Comparison of ENCODE assay signal across 14 cellular contexts in the genomic region with DNA sequence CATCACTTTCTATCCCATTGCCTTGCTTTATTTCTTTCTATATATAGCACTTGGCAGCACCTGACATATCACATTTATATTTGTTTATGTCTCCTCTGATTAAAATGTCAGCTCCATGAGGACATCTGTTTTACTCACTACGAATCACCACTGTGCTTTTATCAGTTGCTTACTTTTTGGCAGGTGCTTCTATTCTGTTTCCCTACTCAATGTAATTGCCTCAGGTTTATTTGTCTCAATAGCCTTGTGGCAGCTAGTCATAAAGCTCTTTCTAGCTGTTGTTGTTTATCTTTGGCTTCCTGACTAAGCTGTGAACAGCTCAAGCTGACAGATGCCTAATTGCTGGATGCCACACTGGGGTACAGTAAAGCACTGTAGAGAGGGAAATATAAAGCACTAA.
DNase-seq lines count a peak whose midpoint lies in the region; ATAC-seq lines count a peak whose summit lies in the region.
"Had no signal": no experiment of that assay in that cellular context is flagged by ENCODE, and none has a peak within 500 bp of the region (broad histone marks: within the 10 kb centered on the region; RNA-seq: fewer than 3 reads in every experiment).

No MANE protein-coding gene starts in this region.

- peaks cover 10 to 18% (median 14%) of the 10 kb centered on the region in 7 donors for H3K4me1 Mint-ChIP-seq in naive thymus-derived CD4-positive, alpha-beta T cell

- DNase-seq in DMS153 (lab: John Stamatoyannopoulos, UW) (peak; percentile 4), DMS153 treated with DMSO at 0.1 percent for 48 hours (lab: John Stamatoyannopoulos, UW; ENCODE audit: unreplicated experiment) (no peak), NCI-H1436 treated with DMSO at 0.1 percent for 48 hours (lab: John Stamatoyannopoulos, UW) (peak; percentile 93), RKO (ENCODE audit: low spot score) (peak; percentile 57), kidney tubule cell (ENCODE audit: low spot score) (peak; percentile 6), dermis blood vessel endothelial cell (no peak)
- no peak for DNase-seq in naive thymus-derived CD4-positive, alpha-beta T cell
- DNase-seq: 8988T; aorta; DND-41; islet precursor cell; NCI-H187 treated with DMSO at 0.1 percent for 48 hours; stimulated activated CD4-positive, alpha-beta T cell treated with anti-CD3 and anti-CD28 coated beads, Interleukin-2, amount 100 ng/mL, for 48 hours had no signal

- no peak overlapping the region for H3K4me3 ChIP-seq in naive thymus-derived CD4-positive, alpha-beta T cell (ENCODE audit: low read length)

- CTCF ChIA-PET in naive thymus-derived CD4-positive, alpha-beta T cell (lab: Charles Lee), result no interaction called here

- POLR2A ChIA-PET in naive thymus-derived CD4-positive, alpha-beta T cell (lab: Charles Lee), result no interaction called here

- H3K27me3 Mint-ChIP-seq in naive thymus-derived CD4-positive, alpha-beta T cell, result no peaks in the 10 kb centered on the region

- H3K4me3 Mint-ChIP-seq in naive thymus-derived CD4-positive, alpha-beta T cell, result no peak overlapping the region

- H3K27me3 ChIP-seq in naive thymus-derived CD4-positive, alpha-beta T cell (ENCODE audit: control insufficient read depth in 2 of 2, insufficient read depth in 2 of 2, low read length in 2 of 2), result no peaks in the 10 kb centered on the region

- H3K9me3 ChIP-seq in naive thymus-derived CD4-positive, alpha-beta T cell (ENCODE audit: control insufficient read depth in 2 of 3, low read length in 3 of 3), result no peaks in the 10 kb centered on the region

- peaks cover 0 to 2% (median 0%) of the 10 kb centered on the region in 11 donors for H3K9me3 Mint-ChIP-seq in naive thymus-derived CD4-positive, alpha-beta T cell

- H3K36me3 Mint-ChIP-seq in naive thymus-derived CD4-positive, alpha-beta T cell, result peaks cover 13 to 69% (median 32%) of the 10 kb centered on the region in 5 donors

- H3K36me3 ChIP-seq in naive thymus-derived CD4-positive, alpha-beta T cell (ENCODE audit: control insufficient read depth in 2 of 3, insufficient read depth in 3 of 3, low read length in 3 of 3), result peaks cover 0 to 46% (median 4%) of the 10 kb centered on the region in 3 experiments

- peaks cover 0 to 6% of the 10 kb centered on the region in 2 donors for H3K4me1 ChIP-seq in naive thymus-derived CD4-positive, alpha-beta T cell (ENCODE audit: control insufficient read depth in 2 of 2, insufficient read depth in 2 of 2, low read length in 2 of 2)

- H3K27ac Mint-ChIP-seq in naive thymus-derived CD4-positive, alpha-beta T cell, result peak overlapping the region in 4 of 9 donors; percentile 19 to 78 (median 42)

- H3K27ac ChIP-seq in naive thymus-derived CD4-positive, alpha-beta T cell (ENCODE audit: low read depth, low read length), result no peak overlapping the region

- ATAC-seq in naive thymus-derived CD4-positive, alpha-beta T cell, result no peak
- ATAC-seq in HG03342 (IDR thresholded peaks at IDR 0.05; ENCODE audit: unreplicated experiment), result no peak

- intact Hi-C loops in naive thymus-derived CD4-positive, alpha-beta T cell (cut with micrococcal nuclease), result loop anchor here (5.0 to 10.0 kb wide), 2 partner anchors 90 to 98 kb away; partner anchors contain the start of genes C2CD4A (in 1 of the 2) and VPS13C (in 1 of the 2)

Comparison
In these comparisons a context has a peak if more than half of its experiments do, and no peak if none do; other contexts are left out.
1. DNase-seq: peak in DMS153 (single experiment), NCI-H1436 treated with DMSO at 0.1 percent for 48 hours (single experiment), RKO (single experiment) and kidney tubule cell (single experiment); none in DMS153 treated with DMSO at 0.1 percent for 48 hours (single experiment), naive thymus-derived CD4-positive, alpha-beta T cell (0 of 9) and dermis blood vessel endothelial cell (single experiment).